9 cellular contexts compared by ENCODE assay signal in genomic region chr12:54759751-54760150, GRCh38.
DNase-seq lines count a peak whose midpoint lies in the region; ATAC-seq and TF ChIP-seq lines count a peak whose summit lies in the region.
"Had no signal": no experiment of that assay in that cellular context is flagged by ENCODE, and none has a peak within 500 bp of the region (broad histone marks: within the 10 kb centered on the region; RNA-seq: fewer than 3 reads in every experiment).

No MANE protein-coding gene starts in this region.

- peaks cover 2% of the 10 kb centered on the region; the same call in 1 of the 2 replicates for H3K9me3 ChIP-seq in HEK293 (ENCODE audit: control insufficient read depth, insufficient read depth, low read depth, low read length)
- H3K9me3 ChIP-seq in OCI-LY1 (ENCODE audit: low read length), result no peaks in the 10 kb centered on the region
- H3K9me3 ChIP-seq in vagina, result no peaks in the 10 kb centered on the region
- H3K9me3 ChIP-seq: SJSA1 had no signal

- H3K4me1 ChIP-seq in HEK293 (ENCODE audit: control insufficient read depth, insufficient read depth, low read length) (no peaks in the 10 kb centered on the region), OCI-LY1 (ENCODE audit: insufficient read depth, low read length, severe bottlenecking) (no peaks in the 10 kb centered on the region), vagina (no peaks in the 10 kb centered on the region)
- H3K4me1 ChIP-seq: SJSA1 had no signal

- TF ChIP-seq CTCF in HEK293 (tag by site-specific recombination; IDR thresholded peaks at IDR 0.05) (peak; percentile 59), OCI-LY1 (IDR thresholded peaks at IDR 0.05; ENCODE audit: low read length) (peak; percentile 66), glutamatergic neuron (IDR thresholded peaks at IDR 0.05; ENCODE audit: partially characterized antibody, unreplicated experiment) (peak; percentile 26), vagina (IDR thresholded peaks at IDR 0.05) (no peak), mesothelial cell of epicardium (IDR thresholded peaks at IDR 0.05; ENCODE audit: unreplicated experiment) (no peak)

- no peaks in the 10 kb centered on the region for H3K79me2 ChIP-seq in OCI-LY1 (ENCODE audit: insufficient read depth, low read length)

- H3K36me3 ChIP-seq in HEK293 (ENCODE audit: control insufficient read depth in 2 of 2, insufficient read depth in 1 of 2, low read length in 2 of 2) (no peaks in the 10 kb centered on the region), OCI-LY1 (ENCODE audit: insufficient read depth, low read length) (no peaks in the 10 kb centered on the region), vagina (no peaks in the 10 kb centered on the region)
- H3K36me3 ChIP-seq: SJSA1 had no signal

- H3K9me2 ChIP-seq in OCI-LY1 (ENCODE audit: low read depth, low read length), result no peaks in the 10 kb centered on the region

- CTCF ChIA-PET in HEK293 (lab: Yijun Ruan, JAX), result interaction anchor here (0.6 to 3.3 kb wide), 18 partner anchors 10 to 314 kb away, joined by 3 to 34 read pairs (median 4); no protein-coding TSS in a partner anchor

- H3K27me3 ChIP-seq in OCI-LY1 (ENCODE audit: insufficient read depth, low read length), result no peaks in the 10 kb centered on the region
- H3K27me3 ChIP-seq in vagina, result no peaks in the 10 kb centered on the region
- H3K27me3 ChIP-seq: SJSA1 had no signal

- peak; percentile 52 for DNase-seq in Daoy (ENCODE audit: low read depth)
- DNase-seq in glutamatergic neuron, result no peak
- DNase-seq in vagina (ENCODE audit: extremely low spot score in 2 of 2), result no peak
- DNase-seq in mesothelial cell of epicardium (ENCODE audit: low spot score in 2 of 2, unreplicated experiment in 2 of 2), result no peak
- DNase-seq in amniotic stem cell (lab: John Stamatoyannopoulos, UW), result no peak

- H3K27ac Mint-ChIP-seq in glutamatergic neuron (ENCODE audit: unreplicated experiment) (no peak overlapping the region), mesothelial cell of epicardium (no peak overlapping the region)

- H3K9me3 Mint-ChIP-seq in glutamatergic neuron (ENCODE audit: unreplicated experiment) (peaks cover 2% of the 10 kb centered on the region), mesothelial cell of epicardium (peaks cover 12% of the 10 kb centered on the region)

- TF ChIP-seq POLR2A in vagina (IDR thresholded peaks at IDR 0.05), result no peak

- no peak overlapping the region for H3K9ac ChIP-seq in OCI-LY1 (ENCODE audit: low read length)

- intact Hi-C loops in vagina (cut with DNase I), result no loop called here

- H3K36me3 Mint-ChIP-seq in glutamatergic neuron (ENCODE audit: unreplicated experiment) (peaks cover 7% of the 10 kb centered on the region), mesothelial cell of epicardium (no peaks in the 10 kb centered on the region)

- H3K4me3 Mint-ChIP-seq in glutamatergic neuron (ENCODE audit: unreplicated experiment) (no peak overlapping the region), mesothelial cell of epicardium (no peak overlapping the region)

- no peak overlapping the region for H2AFZ ChIP-seq in OCI-LY1 (ENCODE audit: low read length)

- no peak for ATAC-seq in GM21825 (IDR thresholded peaks at IDR 0.05; ENCODE audit: unreplicated experiment)

- H4K20me1 ChIP-seq in OCI-LY1 (ENCODE audit: insufficient read depth, low read length), result no peaks in the 10 kb centered on the region

- H3K27me3 Mint-ChIP-seq in glutamatergic neuron (ENCODE audit: unreplicated experiment) (peaks cover 2% of the 10 kb centered on the region), mesothelial cell of epicardium (ENCODE audit: low read depth) (peaks cover 18% of the 10 kb centered on the region)

- H3K4me2 ChIP-seq in OCI-LY1 (ENCODE audit: low read length), result no peak overlapping the region

- no peak overlapping the region for H3K27ac ChIP-seq in HEK293 (ENCODE audit: extremely low read depth, low read depth, low read length)
- no peak overlapping the region for H3K27ac ChIP-seq in OCI-LY1 (ENCODE audit: low read depth, low read length, poor library complexity, severe bottlenecking)
- H3K27ac ChIP-seq in vagina, result no peak overlapping the region
- H3K27ac ChIP-seq: SJSA1 had no signal

- H3K4me3 ChIP-seq in HEK293 (ENCODE audit: low read depth, low read length), result no peak overlapping the region
- H3K4me3 ChIP-seq in OCI-LY1 (ENCODE audit: low read depth, low read length, poor library complexity, severe bottlenecking), result no peak overlapping the region
- H3K4me3 ChIP-seq in vagina, result no peak overlapping the region
- H3K4me3 ChIP-seq: SJSA1 had no signal

- POLR2A ChIA-PET in HEK293 (lab: Yijun Ruan, JAX), result no interaction called here

- H3K4me1 Mint-ChIP-seq in glutamatergic neuron (ENCODE audit: low read depth, unreplicated experiment), result no peaks in the 10 kb centered on the region
- H3K4me1 Mint-ChIP-seq in mesothelial cell of epicardium, result no peaks in the 10 kb centered on the region

- no peaks in the 10 kb centered on the region for H3F3A ChIP-seq in OCI-LY1 (ENCODE audit: insufficient read depth, low read length)

TF ChIP-seq in HEK293, 187 proteins besides CTCF, POLR2A, EP300 and RAD21:
- no peak for TF ChIP-seq ZNF394 (tag by site-specific recombination; IDR thresholded peaks at IDR 0.05; ENCODE audit: borderline replicate concordance)
- TF ChIP-seq ZNF654 (tag by site-specific recombination; IDR thresholded peaks at IDR 0.05; ENCODE audit: low read depth), result peak; percentile 51
TF ChIP-seq in HEK293: peak in this region for 1.

Comparison
In these comparisons a context has a peak if more than half of its experiments do, and no peak if none do; other contexts are left out.
1. CTCF ChIP-seq: peak in HEK293 (single experiment), OCI-LY1 (single experiment) and glutamatergic neuron (single experiment); none in vagina (0 of 3) and mesothelial cell of epicardium (single experiment).